ENCODE assay signal across 18 cellular contexts in the genomic region with DNA sequence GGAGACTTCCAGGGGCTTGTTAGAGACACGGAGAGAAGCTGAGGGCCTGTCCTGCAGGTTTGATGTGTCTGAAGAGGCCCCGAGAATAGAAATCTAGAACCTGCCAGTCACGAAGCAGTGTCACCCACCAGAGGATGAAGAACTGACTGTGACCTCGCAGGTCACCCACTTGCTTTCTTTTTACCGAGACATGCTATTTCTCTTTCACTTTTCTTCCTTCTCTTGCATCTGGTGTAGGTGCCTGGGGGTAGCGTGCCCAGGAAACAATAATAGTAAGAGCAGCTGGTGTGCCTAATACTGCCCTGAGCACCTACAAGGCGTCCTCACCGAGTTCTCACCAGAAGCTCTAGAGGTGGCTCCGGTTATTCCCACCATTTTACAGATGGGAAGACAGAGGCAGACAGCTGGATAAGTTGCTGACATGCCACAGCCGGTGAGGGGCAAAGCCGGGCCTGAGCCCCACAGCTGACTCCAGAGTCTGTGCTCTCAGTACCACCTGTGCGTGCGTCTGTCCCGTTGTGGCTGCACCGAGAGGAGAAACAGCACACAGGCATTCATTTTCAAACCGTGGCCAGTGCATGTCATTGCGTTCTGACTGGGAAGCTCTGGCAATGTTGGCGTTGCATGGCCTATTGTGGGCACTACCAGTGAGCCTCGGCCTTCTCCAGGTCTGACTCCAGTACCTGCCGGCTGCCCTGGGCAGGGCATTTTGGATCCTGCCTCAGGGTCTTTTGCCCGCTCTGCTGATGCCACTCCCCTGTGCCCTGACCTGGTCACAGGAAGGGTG. TPM values are rescaled to one million over a fixed set of nuclear protein-coding genes. Genes with fewer than 3 reads are reported as not detected.
DNase-seq lines count a peak whose midpoint lies in the region; ATAC-seq and TF ChIP-seq lines count a peak whose summit lies in the region.
"Had no signal": no experiment of that assay in that cellular context is flagged by ENCODE, and none has a peak within 500 bp of the region (broad histone marks: within the 10 kb centered on the region; RNA-seq: fewer than 3 reads in every experiment).

No MANE protein-coding gene starts in this region.

- intact Hi-C loops in testis (cut with DNase I; ENCODE audit: low total_unique reads) = no loop called here

- peaks cover 21% of the 10 kb centered on the region for H3K4me1 Mint-ChIP-seq in WTC11
- H3K4me1 Mint-ChIP-seq: T-helper 17 cell had no signal

- H3K36me3 Mint-ChIP-seq in WTC11 = no peaks in the 10 kb centered on the region
- H3K36me3 Mint-ChIP-seq: activated naive CD8-positive, alpha-beta T cell had no signal

- DNase-seq in NCI-H2171 treated with DMSO at 0.1 percent for 48 hours (lab: John Stamatoyannopoulos, UW) (peak; percentile 10), NCI-H2171 (lab: John Stamatoyannopoulos, UW) (no peak), WTC11 (ENCODE audit: low spot score) (no peak), testis (no peak), anterior cingulate cortex (lab: John Stamatoyannopoulos, UW) (no peak), NCI-H748 treated with DMSO at 0.1 percent for 48 hours (lab: John Stamatoyannopoulos, UW) (no peak)
- DNase-seq: activated CD4-positive, alpha-beta T cell treated with anti-CD3 and anti-CD28 coated beads, Interleukin-2, amount 50 U/mL, for 4 hours; foreskin melanocyte; left cardiac atrium; NCI-H2081; stimulated activated CD4-positive, alpha-beta T cell treated with anti-CD3 and anti-CD28 coated beads, Interleukin-4, amount 100 ng/mL, for 4 hours; stimulated activated naive CD8-positive, alpha-beta T cell treated with anti-CD3 and anti-CD28 coated beads, Interleukin-15, Interleukin-2, amounts not matched to agents 100 U/mL and 50 U/mL, for 24 hours; T-helper 17 cell had no signal

- peaks cover 4% of the 10 kb centered on the region for H3K36me3 ChIP-seq in muscle layer of colon (ENCODE audit: insufficient read depth, low read length)
- no peaks in the 10 kb centered on the region for H3K36me3 ChIP-seq in testis (ENCODE audit: low read depth, missing control alignments)

- no peaks in the 10 kb centered on the region for H3K27me3 Mint-ChIP-seq in WTC11 (ENCODE audit: low read depth)
- H3K27me3 Mint-ChIP-seq: activated naive CD8-positive, alpha-beta T cell had no signal

- peaks cover 89% of the 10 kb centered on the region for H3K4me1 ChIP-seq in muscle layer of colon (ENCODE audit: insufficient read depth, low read length)
- peaks cover 74% of the 10 kb centered on the region for H3K4me1 ChIP-seq in testis

- no peak overlapping the region for H3K4me3 Mint-ChIP-seq in WTC11
- H3K4me3 Mint-ChIP-seq: activated naive CD8-positive, alpha-beta T cell; dendritic cell treated with granulocyte-macrophage colony-stimulating factor and Interleukin-4, amounts not matched to agents 40 ng/mL and 50 ng/mL, for 4 days; T-helper 17 cell had no signal

- no peak overlapping the region for H3K9ac ChIP-seq in muscle layer of colon (ENCODE audit: low read length)

- peak overlapping the region; percentile 69; the same call in 1 of the 2 replicates for H3K27ac Mint-ChIP-seq in WTC11
- H3K27ac Mint-ChIP-seq: dendritic cell treated with granulocyte-macrophage colony-stimulating factor and Interleukin-4, amounts not matched to agents 40 ng/mL and 50 ng/mL, for 4 days; T-helper 17 cell had no signal

- 64 to 65% methylated on average over 13 to 21 of the region's 21 CpGs for WGBS in testis, 2 donors

- POLR2A ChIA-PET in WTC11 (lab: Charles Lee) = no interaction called here

- no peak for ATAC-seq in WTC11
- no peak for ATAC-seq in HG03457 (IDR thresholded peaks at IDR 0.05; ENCODE audit: unreplicated experiment)
- ATAC-seq: left cardiac atrium; stimulated activated naive CD8-positive, alpha-beta T cell treated with anti-CD3 and anti-CD28 coated beads, Interleukin-15, Interleukin-2, amounts not matched to agents 100 U/mL and 50 U/mL, for 24 hours; T-helper 17 cell had no signal

- TF ChIP-seq POLR2A in testis (IDR thresholded peaks at IDR 0.05) = no peak

- CTCF ChIA-PET in WTC11 (lab: Charles Lee) = interaction anchor here (1.2 to 2.7 kb wide), 5 partner anchors 11 to 77 kb away, joined by 3 to 18 read pairs (median 6); no protein-coding TSS in a partner anchor

- H3K27ac ChIP-seq in muscle layer of colon (ENCODE audit: low read depth, low read length) = peak overlapping the region; percentile 23
- peak overlapping the region; percentile 84 to 91 for H3K27ac ChIP-seq in testis
- H3K27ac ChIP-seq: 22Rv1 had no signal

- H3K9me3 Mint-ChIP-seq in WTC11 = no peaks in the 10 kb centered on the region
- H3K9me3 Mint-ChIP-seq: dendritic cell treated with granulocyte-macrophage colony-stimulating factor and Interleukin-4, amounts not matched to agents 40 ng/mL and 50 ng/mL, for 4 days had no signal

- TF ChIP-seq CTCF in WTC11 (IDR thresholded peaks at IDR 0.05) = no peak
- TF ChIP-seq CTCF in testis (IDR thresholded peaks at IDR 0.05) = no peak

- no peaks in the 10 kb centered on the region for H3K9me3 ChIP-seq in muscle layer of colon (ENCODE audit: low read length)
- no peaks in the 10 kb centered on the region for H3K9me3 ChIP-seq in testis

- H3K27me3 ChIP-seq in muscle layer of colon (ENCODE audit: control insufficient read depth in 1 of 2, insufficient read depth in 2 of 2, low read length in 2 of 2) (no peaks in the 10 kb centered on the region), testis (no peaks in the 10 kb centered on the region)

- H3K4me3 ChIP-seq in muscle layer of colon (ENCODE audit: low read depth in 1 of 2, low read length in 2 of 2) (no peak overlapping the region), testis (peak overlapping the region; percentile 9 to 40)

TF ChIP-seq in WTC11, 78 proteins besides CTCF, POLR2A, EP300 and RAD21:
- TF ChIP-seq CBFB (CRISPR knock-in tag; IDR thresholded peaks at IDR 0.05; ENCODE audit: low read depth) = no peak
- TF ChIP-seq HMGA2 (CRISPR knock-in tag; IDR thresholded peaks at IDR 0.05) = no peak
- no peak for TF ChIP-seq ESRRA (CRISPR knock-in tag; IDR thresholded peaks at IDR 0.05; ENCODE audit: borderline replicate concordance)
- TF ChIP-seq NR1H2 (CRISPR knock-in tag; IDR thresholded peaks at IDR 0.05) = no peak
- TF ChIP-seq, protein P1, sequence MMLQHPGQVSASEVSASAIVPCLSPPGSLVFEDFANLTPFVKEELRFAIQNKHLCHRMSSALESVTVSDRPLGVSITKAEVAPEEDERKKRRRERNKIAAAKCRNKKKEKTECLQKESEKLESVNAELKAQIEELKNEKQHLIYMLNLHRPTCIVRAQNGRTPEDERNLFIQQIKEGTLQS (CRISPR knock-in tag; conservative IDR thresholded peaks at IDR 0.05) = no peak

RNA-seq across cellular contexts. Expression of gene CHST3, which starts 7.8 kb away (rescaled TPM):
- total RNA-seq in WTC11 (2021) (5.6 to 7.0 TPM (median 5.9 TPM) in 3 replicates), testis (100 to 1,000 TPM; 107 to 218 TPM)
- 55.3 TPM for polyA plus RNA-seq in testis (ENCODE audit: insufficient read depth, low read depth, low replicate concordance)
- total RNA-seq: T-helper 17 cell had no signal

Comparison
In these comparisons a context has a peak if more than half of its experiments do, and no peak if none do; other contexts are left out.
1. H3K4me3 ChIP-seq: peak in testis (2 of 2); none in muscle layer of colon (0 of 2).
2. RNA of gene CHST3, which starts 7.8 kb away (total RNA-seq): 107 to 218 TPM in testis; 5.6 to 7.0 TPM in WTC11; every median in the first group is over 10 times any median in the second.